1 cellular context compared by ENCODE assay signal in genomic region chr1:167064622-167065021, GRCh38.
TF ChIP-seq lines count a peak whose summit lies in the region.

No MANE protein-coding gene starts in this region.

TF ChIP-seq in SK-N-SH, 30 proteins besides CTCF, POLR2A, EP300 and RAD21 (continued from another document):
- TF ChIP-seq PBX3 (IDR thresholded peaks at IDR 0.05) (no peak), YY1 (IDR thresholded peaks at IDR 0.05; ENCODE audit: low read depth) (no peak)
TF ChIP-seq in SK-N-SH: peak in this region for 0.
